ENCODE assay signal across 28 cellular contexts in the genomic region with DNA sequence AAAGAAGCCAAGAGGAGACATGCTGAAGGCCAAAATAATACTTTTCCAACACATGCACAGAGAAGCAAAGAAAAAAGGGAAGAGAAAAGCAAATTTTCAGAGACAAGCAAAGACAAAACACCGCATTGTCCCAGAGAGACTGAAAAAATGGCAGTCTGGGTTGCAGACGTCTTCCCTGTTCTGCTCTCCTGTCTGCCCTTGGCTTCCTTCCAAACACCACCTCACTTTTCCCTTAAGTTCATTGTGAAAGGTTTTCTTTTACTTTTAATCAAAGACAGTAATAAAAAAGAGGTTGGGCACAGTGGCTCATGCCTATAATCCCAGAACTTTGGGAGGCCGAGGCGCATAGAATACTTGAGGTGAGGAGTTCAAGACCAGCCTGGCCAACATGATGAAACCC. TPM values are rescaled to one million over a fixed set of nuclear protein-coding genes. Genes with fewer than 3 reads are reported as not detected.
DNase-seq lines count a peak whose midpoint lies in the region; ATAC-seq, FAIRE-seq and TF ChIP-seq lines count a peak whose summit lies in the region.
"Had no signal": no experiment of that assay in that cellular context is flagged by ENCODE, and none has a peak within 500 bp of the region (broad histone marks: within the 10 kb centered on the region; RNA-seq: fewer than 3 reads in every experiment).

No MANE protein-coding gene starts in this region.

- H3K36me3 ChIP-seq in endothelial cell of umbilical vein (ENCODE audit: control insufficient read depth in 2 of 2, extremely low read depth in 1 of 2, insufficient read depth in 2 of 2, low read length in 2 of 2) (no peaks in the 10 kb centered on the region), parathyroid adenoma (ENCODE audit: control insufficient read depth, insufficient read depth, low read length) (no peaks in the 10 kb centered on the region)
- H3K36me3 ChIP-seq: BLaER1 treated with 17β-estradiol and CSF1 and Interleukin-3, amounts not matched to agents 10 nM and 100 nM; HAP-1 had no signal

- CTCF ChIA-PET in endothelial cell of umbilical vein (lab: Charles Lee), result no interaction called here

- H3K4me1 Mint-ChIP-seq in activated T-cell treated with anti-CD3 and anti-CD28 coated beads, Interleukin-2, amount 50 U/mL, for 72 hours (ENCODE audit: low read depth), result no peaks in the 10 kb centered on the region
- H3K4me1 Mint-ChIP-seq: CD4-positive, alpha-beta memory T cell had no signal

- H3K79me2 ChIP-seq in endothelial cell of umbilical vein (ENCODE audit: control insufficient read depth, insufficient read depth, low read length) (no peaks in the 10 kb centered on the region), parathyroid adenoma (no peaks in the 10 kb centered on the region)

- no peaks in the 10 kb centered on the region for H3K9me1 ChIP-seq in endothelial cell of umbilical vein (replicated peaks; ENCODE audit: control insufficient read depth, extremely low read depth, insufficient read depth, low read length)

- H3K27me3 ChIP-seq in endothelial cell of umbilical vein (ENCODE audit: control insufficient read depth in 2 of 2, insufficient read depth in 2 of 2, low read length in 2 of 2), result no peaks in the 10 kb centered on the region
- no peaks in the 10 kb centered on the region for H3K27me3 ChIP-seq in parathyroid adenoma (ENCODE audit: control insufficient read depth, insufficient read depth, low read length)
- H3K27me3 ChIP-seq: BLaER1 treated with 17β-estradiol and CSF1 and Interleukin-3, amounts not matched to agents 10 nM and 100 nM had no signal

- intact Hi-C loops in endothelial cell of umbilical vein (cut with micrococcal nuclease), result no loop called here

- POLR2A ChIA-PET in endothelial cell of umbilical vein (lab: Charles Lee), result no interaction called here

- H3K4me1 ChIP-seq in endothelial cell of umbilical vein (ENCODE audit: control insufficient read depth, extremely low read depth, insufficient read depth, low read length), result peaks cover 8% of the 10 kb centered on the region
- H3K4me1 ChIP-seq in parathyroid adenoma, result no peaks in the 10 kb centered on the region
- H3K4me1 ChIP-seq: BLaER1 treated with 17β-estradiol and CSF1 and Interleukin-3, amounts not matched to agents 10 nM and 100 nM; HAP-1 had no signal

- H4K20me1 ChIP-seq in endothelial cell of umbilical vein (replicated peaks; ENCODE audit: control insufficient read depth, extremely low read depth, insufficient read depth, low read length), result no peaks in the 10 kb centered on the region
- H4K20me1 ChIP-seq: BLaER1 treated with 17β-estradiol and CSF1 and Interleukin-3, amounts not matched to agents 10 nM and 100 nM had no signal

- no peak for TF ChIP-seq POLR2A in endothelial cell of umbilical vein (IDR thresholded peaks at IDR 0.05; ENCODE audit: low read depth, low read length)

- BruUV-seq in endothelial cell of umbilical vein (replicated peaks; lab: Mats Ljungman, UMichigan), result no TSS peak

- no peak overlapping the region for H3K4me3 Mint-ChIP-seq in activated T-cell treated with anti-CD3 and anti-CD28 coated beads, Interleukin-2, amount 50 U/mL, for 72 hours
- H3K4me3 Mint-ChIP-seq: CD4-positive, alpha-beta memory T cell; HFFc6 had no signal

- H3K4me3 ChIP-seq in endothelial cell of umbilical vein (replicated peaks in 1 of 3; ENCODE audit: insufficient read depth in 1 of 3, low read depth in 1 of 3, low read length in 3 of 3) (no peak overlapping the region), parathyroid adenoma (ENCODE audit: low read depth, low read length) (no peak overlapping the region)
- H3K4me3 ChIP-seq: BLaER1 treated with 17β-estradiol and CSF1 and Interleukin-3, amounts not matched to agents 10 nM and 100 nM; GM23248; HAP-1 had no signal

- ATAC-seq in HG03460 (IDR thresholded peaks at IDR 0.05; ENCODE audit: unreplicated experiment), result no peak
- ATAC-seq in activated T-cell treated with anti-CD3 and anti-CD28 coated beads, Interleukin-2, amount 50 U/mL, for 72 hours (replicated peaks in 1 of 2), result no peak
- ATAC-seq: PC-3 had no signal

- dilution Hi-C loops in endothelial cell of umbilical vein (cut with MboI; ENCODE audit: extremely low pct_ligation_motif_present, low sequenced_read_pairs), result no loop called here

- peaks cover 13% of the 10 kb centered on the region for H3K27me3 Mint-ChIP-seq in activated T-cell treated with anti-CD3 and anti-CD28 coated beads, Interleukin-2, amount 50 U/mL, for 72 hours (ENCODE audit: low read depth)

- H3K9me3 Mint-ChIP-seq in activated T-cell treated with anti-CD3 and anti-CD28 coated beads, Interleukin-2, amount 50 U/mL, for 72 hours, result no peaks in the 10 kb centered on the region

- TF ChIP-seq CTCF in endothelial cell of umbilical vein (IDR thresholded peaks at IDR 0.05; ENCODE audit: extremely low read depth in 1 of 2, insufficient read depth in 1 of 2, low read depth in 1 of 2, low read length in 2 of 2) (no peak), parathyroid adenoma (IDR thresholded peaks at IDR 0.05) (no peak)

- FAIRE-seq in endothelial cell of umbilical vein (lab: Jason Lieb, UNC), result no peak
- FAIRE-seq: A204.1, GM18507 had no signal

- H3K4me2 ChIP-seq in endothelial cell of umbilical vein (ENCODE audit: insufficient read depth, low read length) (peak overlapping the region; percentile 28), parathyroid adenoma (ENCODE audit: low read length) (no peak overlapping the region)
- H3K4me2 ChIP-seq: SK-N-SH had no signal

- H3K27ac Mint-ChIP-seq in activated T-cell treated with anti-CD3 and anti-CD28 coated beads, Interleukin-2, amount 50 U/mL, for 72 hours, result no peak overlapping the region
- H3K27ac Mint-ChIP-seq: CD4-positive, alpha-beta memory T cell; HFFc6 had no signal

- H3K9ac ChIP-seq in endothelial cell of umbilical vein (replicated peaks; ENCODE audit: extremely low read depth, insufficient read depth, low read length) (no peak overlapping the region), parathyroid adenoma (no peak overlapping the region)
- H3K9ac ChIP-seq: BLaER1 treated with 17β-estradiol and CSF1 and Interleukin-3, amounts not matched to agents 10 nM and 100 nM; GM23248; SK-N-SH had no signal

- H2AFZ ChIP-seq in endothelial cell of umbilical vein (ENCODE audit: low read depth, low read length) (no peak overlapping the region), parathyroid adenoma (peak overlapping the region; percentile 33)
- H2AFZ ChIP-seq: GM23248 had no signal

- no peaks in the 10 kb centered on the region for H3K9me3 ChIP-seq in endothelial cell of umbilical vein (replicated peaks; ENCODE audit: control insufficient read depth, insufficient read depth, low read length)
- no peaks in the 10 kb centered on the region for H3K9me3 ChIP-seq in parathyroid adenoma (ENCODE audit: control insufficient read depth, low read length)
- H3K9me3 ChIP-seq: BLaER1 treated with 17β-estradiol and CSF1 and Interleukin-3, amounts not matched to agents 10 nM and 100 nM; HAP-1; SK-N-SH had no signal

- H3K36me3 Mint-ChIP-seq in activated T-cell treated with anti-CD3 and anti-CD28 coated beads, Interleukin-2, amount 50 U/mL, for 72 hours (ENCODE audit: insufficient read depth in 2 of 2), result no peaks in the 10 kb centered on the region
- H3K36me3 Mint-ChIP-seq: CD4-positive, alpha-beta memory T cell had no signal

- peak; percentile 61 for DNase-seq in M059J (ENCODE audit: low read depth)
- DNase-seq in astrocyte of the hippocampus (ENCODE audit: low read depth, low spot score), result peak; percentile 20
- no peak for DNase-seq in endothelial cell of umbilical vein (ENCODE audit: low read depth, low spot score)
- no peak for DNase-seq in Ammon's horn (ENCODE audit: low spot score)
- DNase-seq in activated T-cell treated with anti-CD3 and anti-CD28 coated beads, Interleukin-2, amount 50 U/mL, for 72 hours, result no peak
- no peak for DNase-seq in activated CD4-positive, alpha-beta T cell treated with anti-CD3 and anti-CD28 coated beads, Interleukin-2, amount 50 U/mL, for 4 hours
- DNase-seq: CD4-positive, alpha-beta memory T cell; COR-L47; DMS53; GM23248; HFFc6; KBM-7; NCI-H1048; NCI-H1436; NCI-H187; NCI-H2081 treated with DMSO at 0.1 percent for 48 hours; NCI-H446; NCI-H524 treated with DMSO at 0.1 percent for 48 hours; NCI-H774; PC-3; SK-N-SH had no signal

- H3K27ac ChIP-seq in endothelial cell of umbilical vein (ENCODE audit: insufficient read depth, low read depth, low read length), result no peak overlapping the region
- H3K27ac ChIP-seq in parathyroid adenoma, result no peak overlapping the region
- H3K27ac ChIP-seq: BLaER1 treated with 17β-estradiol and CSF1 and Interleukin-3, amounts not matched to agents 10 nM and 100 nM; GM23248 had no signal

TF ChIP-seq in endothelial cell of umbilical vein, 7 proteins besides CTCF, POLR2A, EP300 and RAD21 (continues in another document):
- no peak for TF ChIP-seq EZH2 (IDR thresholded peaks at IDR 0.05; ENCODE audit: borderline replicate concordance, low read depth, low read length, severe bottlenecking)
- no peak for TF ChIP-seq GATA2 (IDR thresholded peaks at IDR 0.05; ENCODE audit: insufficient read depth, insufficient read length, low read depth, low read length)
- no peak for TF ChIP-seq MYC (IDR thresholded peaks at IDR 0.05; ENCODE audit: low read depth, low read length)
- TF ChIP-seq FOS (IDR thresholded peaks at IDR 0.05; ENCODE audit: borderline replicate concordance, insufficient read depth, low read length), result no peak

RNA-seq across cellular contexts. Expression of a gene that starts 21.2 kb away (rescaled TPM):
- total RNA-seq in M059J (2014; rRNA removed; shearing (Covaris generic)), result 0.57 and 1.3 TPM in 2 replicates
- 1.5 and 2.1 TPM in 2 replicates for total RNA-seq in endothelial cell of umbilical vein
- 0.46 and 0.56 TPM in 2 replicates for polyA plus RNA-seq in endothelial cell of umbilical vein
- polyA plus RNA-seq in endothelial cell of umbilical vein (2011; cell fraction: cytosol; rRNA removed), result 0.97 and 1.0 TPM in 2 replicates
- polyA plus RNA-seq in endothelial cell of umbilical vein (2011; cell fraction: nucleus; rRNA removed), result 0.52 and 0.65 TPM in 2 replicates
- polyA plus RNA-seq in endothelial cell of umbilical vein (2012), result 0.25 and 0.58 TPM in 2 replicates
- 1.2 and 1.8 TPM in 2 replicates for polyA minus RNA-seq in endothelial cell of umbilical vein
- not detected for polyA minus RNA-seq in endothelial cell of umbilical vein (2011; cell fraction: cytosol; rRNA and poly(A)+ RNA removed)
- 0.34 and 0.48 TPM in 2 replicates for polyA minus RNA-seq in endothelial cell of umbilical vein (2011; cell fraction: nucleus; rRNA and poly(A)+ RNA removed)
- total RNA-seq in activated T-cell treated with anti-CD3 and anti-CD28 coated beads, Interleukin-2, amount 50 U/mL, for 72 hours, result under 1 TPM in 1 of 2 donors, not detected in 1; 0.07 TPM
- total RNA-seq: CD4-positive, alpha-beta memory T cell; G401; HFFc6 had no signal
- polyA plus RNA-seq: CD4-positive, alpha-beta memory T cell had no signal

RNA-seq across cellular contexts. Expression of a gene that starts 44.9 kb away (rescaled TPM):
- 5.1 and 8.9 TPM in 2 replicates for total RNA-seq in M059J (2014; rRNA removed; shearing (Covaris generic))
- 5.0 and 6.2 TPM in 2 replicates for total RNA-seq in endothelial cell of umbilical vein
- 6.1 and 6.5 TPM in 2 replicates for polyA plus RNA-seq in endothelial cell of umbilical vein
- polyA plus RNA-seq in endothelial cell of umbilical vein (2011; cell fraction: cytosol; rRNA removed), result 7.1 and 7.4 TPM in 2 replicates
- polyA plus RNA-seq in endothelial cell of umbilical vein (2011; cell fraction: nucleus; rRNA removed), result 3.5 and 3.8 TPM in 2 replicates
- 3.2 and 5.0 TPM in 2 replicates for polyA plus RNA-seq in endothelial cell of umbilical vein (2012)
- 1.7 and 4.2 TPM in 2 replicates for polyA minus RNA-seq in endothelial cell of umbilical vein
- 3.8 TPM for polyA minus RNA-seq in endothelial cell of umbilical vein (2011; cell fraction: cytosol; rRNA and poly(A)+ RNA removed)
- polyA minus RNA-seq in endothelial cell of umbilical vein (2011; cell fraction: nucleus; rRNA and poly(A)+ RNA removed), result 2.8 TPM in 1 of 2 replicates, not detected in the other
- total RNA-seq in activated T-cell treated with anti-CD3 and anti-CD28 coated beads, Interleukin-2, amount 50 U/mL, for 72 hours, result 1 to 10 TPM; 6.5 to 8.2 TPM
- total RNA-seq: PC-3 had no signal

Comparison
In these comparisons a context has a peak if more than half of its experiments do, and no peak if none do; other contexts are left out.
1. DNase-seq: peak in M059J (single experiment) and astrocyte of the hippocampus (single experiment); none in endothelial cell of umbilical vein (single experiment), Ammon's horn (single experiment), activated T-cell treated with anti-CD3 and anti-CD28 coated beads, Interleukin-2, amount 50 U/mL, for 72 hours (0 of 2) and activated CD4-positive, alpha-beta T cell treated with anti-CD3 and anti-CD28 coated beads, Interleukin-2, amount 50 U/mL, for 4 hours (0 of 2).